Comparison of ENCODE assay signal across 9 cellular contexts in genomic region chr6:100099189-100100074, GRCh38.
DNase-seq lines count a peak whose midpoint lies in the region; ATAC-seq, FAIRE-seq and TF ChIP-seq lines count a peak whose summit lies in the region.
"Had no signal": no experiment of that assay in that cellular context is flagged by ENCODE, and none has a peak within 500 bp of the region (broad histone marks: within the 10 kb centered on the region; RNA-seq: fewer than 3 reads in every experiment).

No MANE protein-coding gene starts in this region.

- H3K27ac ChIP-seq in small intestine (ENCODE audit: low read depth in 1 of 2, low read length in 1 of 2), result no peak overlapping the region
- H3K27ac ChIP-seq in testis, result no peak overlapping the region

- TF ChIP-seq CTCF in epithelial cell of esophagus (IDR thresholded peaks at IDR 0.05; ENCODE audit: insufficient read depth, low read depth, low read length, missing control alignments) (peak; percentile 28), testis (IDR thresholded peaks at IDR 0.05) (peak in 1 of 3 experiments; percentile 45)

- DNase-seq in AG20443 (ENCODE audit: low spot score), result peak; percentile 21
- DNase-seq in NCI-H774 (lab: John Stamatoyannopoulos, UW), result peak; percentile 54
- peak; percentile 39 for DNase-seq in epithelial cell of esophagus (ENCODE audit: low read depth)
- peak; percentile 14 for DNase-seq in small intestine
- no peak for DNase-seq in testis

- H3K4me3 ChIP-seq in epithelial cell of esophagus (ENCODE audit: low read length) (no peak overlapping the region), small intestine (ENCODE audit: low read depth in 1 of 2, low read length in 2 of 2) (no peak overlapping the region), testis (no peak overlapping the region)

- no peaks in the 10 kb centered on the region for H3K4me1 ChIP-seq in small intestine (ENCODE audit: control insufficient read depth in 2 of 2, insufficient read depth in 1 of 2, low read depth in 1 of 2, low read length in 1 of 2)
- no peaks in the 10 kb centered on the region for H3K4me1 ChIP-seq in testis

- intact Hi-C loops in testis (cut with DNase I; ENCODE audit: low total_unique reads), result no loop called here

- H3K9me3 ChIP-seq in small intestine (ENCODE audit: control insufficient read depth, low read depth), result no peaks in the 10 kb centered on the region
- H3K9me3 ChIP-seq in testis, result no peaks in the 10 kb centered on the region

- no peak for TF ChIP-seq POLR2A in testis (IDR thresholded peaks at IDR 0.05)

- FAIRE-seq in small intestine (lab: Jason Lieb, UNC), result peak; percentile 95
- FAIRE-seq: colon had no signal

- H3K27me3 ChIP-seq in small intestine (ENCODE audit: control insufficient read depth in 2 of 2, insufficient read depth in 2 of 2, low read length in 2 of 2) (peaks cover 0 to 2% of the 10 kb centered on the region in 2 donors), testis (no peaks in the 10 kb centered on the region)

- ATAC-seq in GM19351 (IDR thresholded peaks at IDR 0.05; ENCODE audit: unreplicated experiment), result peak; percentile 41
- ATAC-seq in GM21723 (IDR thresholded peaks at IDR 0.05; ENCODE audit: unreplicated experiment), result no peak
- no peak for ATAC-seq in HG03095 (IDR thresholded peaks at IDR 0.05; ENCODE audit: unreplicated experiment)

- no peaks in the 10 kb centered on the region for H3K36me3 ChIP-seq in small intestine (ENCODE audit: control insufficient read depth in 2 of 2, insufficient read depth in 2 of 2, low read length in 2 of 2)
- no peaks in the 10 kb centered on the region for H3K36me3 ChIP-seq in testis (ENCODE audit: low read depth, missing control alignments)

- 22 to 44% (median 26%) methylated on average over 4 of the region's 4 CpGs for WGBS in small intestine, 3 donors
- WGBS in testis, 2 donors, result 43 to 49% methylated on average over 4 of the region's 4 CpGs
